ENCODE assay signal across 7 cellular contexts in the genomic region with DNA sequence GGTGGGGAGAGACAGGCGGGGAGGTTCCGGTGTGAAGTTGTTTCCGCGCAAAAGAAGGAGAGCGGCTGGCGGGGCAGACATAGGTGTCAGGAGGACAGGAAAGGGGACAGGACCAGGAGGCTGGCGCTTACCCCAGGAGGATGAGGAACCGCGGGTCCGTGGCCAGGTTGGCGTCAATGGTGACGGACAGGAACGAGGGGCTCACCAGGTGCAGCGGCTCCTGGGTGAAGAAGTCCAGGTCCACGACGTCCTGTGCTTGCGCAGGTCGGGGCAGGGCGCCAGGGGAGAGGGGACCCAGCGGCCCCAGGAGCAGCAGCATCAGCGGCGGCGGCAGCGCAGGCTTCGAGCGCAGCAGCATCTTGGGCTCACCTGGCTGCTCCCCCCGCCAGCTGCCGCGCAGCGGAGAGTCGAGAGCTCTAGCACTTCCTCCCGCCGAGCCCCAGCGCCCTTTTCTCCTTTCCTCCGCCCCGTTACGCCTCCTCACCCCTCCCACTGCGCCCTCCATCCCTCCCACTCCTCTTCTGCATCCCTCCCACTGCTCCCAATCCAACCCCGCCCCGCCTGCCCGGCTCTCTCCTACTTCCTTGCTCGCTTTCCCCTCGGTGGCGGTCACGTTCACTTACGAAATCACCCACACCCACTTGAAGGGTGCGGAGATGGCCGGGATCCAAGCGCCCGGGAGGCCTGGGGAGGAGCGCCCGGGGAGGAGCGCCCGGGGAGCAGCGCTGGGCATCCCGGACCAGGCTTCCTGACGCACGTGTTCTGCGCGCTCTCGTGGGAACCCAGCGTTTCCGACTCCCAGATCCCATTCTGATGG.
DNase-seq lines count a peak whose midpoint lies in the region; ATAC-seq lines count a peak whose summit lies in the region.

A gene (minus strand): TSS at position 424 of the 817 bp plus-strand sequence. CDS start 66 bp downstream, at position 358.

- H3K36me3 Mint-ChIP-seq in central memory CD8-positive, alpha-beta T cell (ENCODE audit: insufficient read depth): peaks cover 2% of the 10 kb centered on the region

- H3K4me1 Mint-ChIP-seq in central memory CD8-positive, alpha-beta T cell: peaks cover 20% of the 10 kb centered on the region

- H3K9me3 Mint-ChIP-seq in central memory CD8-positive, alpha-beta T cell: no peaks in the 10 kb centered on the region

- H3K4me3 Mint-ChIP-seq in central memory CD8-positive, alpha-beta T cell: peak within 1 kb of the TSS; percentile 95

- peak; percentile 42 for DNase-seq in NCI-H2107 treated with DMSO at 0.1 percent for 48 hours (lab: John Stamatoyannopoulos, UW; ENCODE audit: unreplicated experiment)
- DNase-seq in activated CD4-positive, CD25-positive, alpha-beta regulatory T cell (lab: John Stamatoyannopoulos, UW): peak; percentile 16 to 58 (median 52)
- DNase-seq in central memory CD8-positive, alpha-beta T cell (ENCODE audit: low spot score in 2 of 2): peak; percentile 39 to 45
- peak; percentile 91 for DNase-seq in left kidney (ENCODE audit: low read depth, low spot score)
- DNase-seq in stimulated activated CD4-positive, alpha-beta T cell treated with anti-CD3 and anti-CD28 coated beads, Interleukin-2, amount 100 ng/mL, for 24 hours: peak; percentile 64 to 76

- H3K27me3 Mint-ChIP-seq in central memory CD8-positive, alpha-beta T cell: peaks cover 19% of the 10 kb centered on the region

- peak; percentile 82 for ATAC-seq in GM18858 (IDR thresholded peaks at IDR 0.05; ENCODE audit: unreplicated experiment)
- ATAC-seq in HG03045 (IDR thresholded peaks at IDR 0.05; ENCODE audit: unreplicated experiment): peak; percentile 80
- peak; percentile 81 for ATAC-seq in central memory CD8-positive, alpha-beta T cell (replicated peaks; ENCODE audit: extremely low read depth, poor library complexity, severe bottlenecking)

- peak within 1 kb of the TSS; percentile 81 for H3K27ac Mint-ChIP-seq in central memory CD8-positive, alpha-beta T cell (ENCODE audit: low read depth)

Comparison
In these comparisons a context has a peak if more than half of its experiments do, and no peak if none do; other contexts are left out.
1. Peak in every context shown above with its lines: DNase-seq and ATAC-seq.